ENCODE assay signal across 27 cellular contexts in genomic region chr12:45148017-45148416, GRCh38.
"Had no signal": no experiment of that assay in that cellular context is flagged by ENCODE, and none has a peak within 500 bp of the region (broad histone marks: within the 10 kb centered on the region; RNA-seq: fewer than 3 reads in every experiment).

No MANE protein-coding gene starts in this region.

- H3K4me3 ChIP-seq: stomach, suprapubic skin, testis, thoracic aorta, thyroid gland, tibial artery, tibial nerve, transverse colon, upper lobe of left lung, upper lobe of right lung, uterus, vagina had no signal

- H3K4me1 Mint-ChIP-seq: stimulated activated effector memory CD8-positive, alpha-beta T cell treated with anti-CD3 and anti-CD28 coated beads, Interleukin-12 subunit alpha, Interleukin-12 subunit beta, amount 100 ng/mL, for 72 hours; stimulated activated memory B cell treated with anti-CD40 and anti-IgM and Interleukin-4, amounts not matched to agents 10 μg/mL and 1 μg/mL and 100 μg/mL, for 72 hours; stimulated activated naive B cell treated with anti-CD40 and anti-IgM and Interleukin-4, amounts not matched to agents 10 μg/mL and 1 μg/mL and 100 μg/mL, for 72 hours; stimulated activated naive CD8-positive, alpha-beta T cell treated with anti-CD3 and anti-CD28 coated beads, Interleukin-15, amount 100 ng/mL, for 72 hours had no signal

- H3K4me3 Mint-ChIP-seq: stimulated activated effector memory CD8-positive, alpha-beta T cell treated with anti-CD3 and anti-CD28 coated beads, Interleukin-12 subunit alpha, Interleukin-12 subunit beta, amount 100 ng/mL, for 72 hours; stimulated activated memory B cell treated with anti-CD40 and anti-IgM and Interleukin-4, amounts not matched to agents 10 μg/mL and 1 μg/mL and 100 μg/mL, for 72 hours; stimulated activated naive B cell treated with anti-CD40 and anti-IgM and Interleukin-4, amounts not matched to agents 10 μg/mL and 1 μg/mL and 100 μg/mL, for 72 hours; stimulated activated naive CD8-positive, alpha-beta T cell treated with anti-CD3 and anti-CD28 coated beads, Interleukin-15, amount 100 ng/mL, for 72 hours; stimulated activated naive CD8-positive, alpha-beta T cell treated with anti-CD3 and anti-CD28 coated beads, Interleukin-15, Interleukin-2, amounts not matched to agents 100 ng/mL and 50 ng/mL, for 24 hours; type B pancreatic cell had no signal

- H3K4me1 ChIP-seq: stomach, suprapubic skin, testis, thyroid gland, tibial artery, tibial nerve, transverse colon, upper lobe of left lung, upper lobe of right lung, uterus, vagina had no signal

- H3K27ac ChIP-seq: stomach, suprapubic skin, testis, thoracic aorta, thyroid gland, tibial artery, tibial nerve, transverse colon, upper lobe of left lung, upper lobe of right lung, uterus, vagina had no signal

- ATAC-seq: stimulated activated effector memory CD8-positive, alpha-beta T cell treated with anti-CD3 and anti-CD28 coated beads, Interleukin-12 subunit alpha, Interleukin-12 subunit beta, amount 100 ng/mL, for 72 hours; stimulated activated memory B cell treated with anti-CD40 and anti-IgM and Interleukin-4, amounts not matched to agents 10 μg/mL and 1 μg/mL and 100 μg/mL, for 72 hours; stimulated activated naive B cell treated with anti-CD40 and anti-IgM and Interleukin-4, amounts not matched to agents 10 μg/mL and 1 μg/mL and 100 μg/mL, for 72 hours; stimulated activated naive CD8-positive, alpha-beta T cell treated with anti-CD3 and anti-CD28 coated beads, Interleukin-15, amount 100 ng/mL, for 72 hours; stimulated activated naive CD8-positive, alpha-beta T cell treated with anti-CD3 and anti-CD28 coated beads, Interleukin-15, Interleukin-2, amounts not matched to agents 100 U/mL and 50 U/mL, for 24 hours; upper lobe of right lung had no signal

- H3K9me3 ChIP-seq: suprapubic skin, testis, thyroid gland, tibial artery, transverse colon, upper lobe of right lung, uterus had no signal

- H3K27ac Mint-ChIP-seq: stimulated activated effector memory CD8-positive, alpha-beta T cell treated with anti-CD3 and anti-CD28 coated beads, Interleukin-12 subunit alpha, Interleukin-12 subunit beta, amount 100 ng/mL, for 72 hours; stimulated activated memory B cell treated with anti-CD40 and anti-IgM and Interleukin-4, amounts not matched to agents 10 μg/mL and 1 μg/mL and 100 μg/mL, for 72 hours; stimulated activated naive B cell treated with anti-CD40 and anti-IgM and Interleukin-4, amounts not matched to agents 10 μg/mL and 1 μg/mL and 100 μg/mL, for 72 hours; stimulated activated naive CD8-positive, alpha-beta T cell treated with anti-CD3 and anti-CD28 coated beads, Interleukin-15, amount 100 ng/mL, for 72 hours; stimulated activated naive CD8-positive, alpha-beta T cell treated with anti-CD3 and anti-CD28 coated beads, Interleukin-15, Interleukin-2, amounts not matched to agents 100 ng/mL and 50 ng/mL, for 24 hours; type B pancreatic cell had no signal

- H3K27me3 ChIP-seq: stomach, suprapubic skin, testis, thyroid gland, tibial artery, tibial nerve, transverse colon, upper lobe of left lung, upper lobe of right lung, uterus, vagina had no signal

- DNase-seq: stimulated activated CD4-positive, alpha-beta T cell treated with anti-CD3 and anti-CD28 coated beads, Interleukin-2, amount 100 ng/mL, for 48 hours; stimulated activated CD4-positive, alpha-beta T cell treated with anti-CD3 and anti-CD28 coated beads, Interleukin-4, amount 100 ng/mL, for 1 hour; stimulated activated CD4-positive, alpha-beta T cell treated with anti-CD3 and anti-CD28 coated beads, Interleukin-4, amount 100 ng/mL, for 24 hours; stimulated activated CD4-positive, alpha-beta T cell treated with anti-CD3 and anti-CD28 coated beads, Interleukin-4, amount 100 ng/mL, for 4 hours; stimulated activated CD8-positive, alpha-beta memory T cell treated with anti-CD3 and anti-CD28 coated beads, Interleukin-4, amount 100 ng/mL, for 48 hours; stimulated activated naive B cell treated with anti-CD40 and anti-IgM and Interleukin-4, amounts not matched to agents 10 μg/mL and 1 μg/mL and 100 μg/mL, for 72 hours; stimulated activated naive CD4-positive, alpha-beta T cell; stimulated activated naive CD4-positive, alpha-beta T cell treated with Interleukin-2 at 50 U/mL for 16 hours; stimulated activated naive CD8-positive, alpha-beta T cell treated with anti-CD3 and anti-CD28 coated beads, Interleukin-15, amount 100 ng/mL, for 72 hours; stimulated activated naive CD8-positive, alpha-beta T cell treated with anti-CD3 and anti-CD28 coated beads, Interleukin-15, Interleukin-2, amounts not matched to agents 100 U/mL and 50 U/mL, for 24 hours; stomach; substantia nigra; testis; thyroid gland; tibial artery; transverse colon; upper lobe of left lung; upper lobe of right lung; uterus had no signal

- H3K36me3 Mint-ChIP-seq: stimulated activated effector memory CD8-positive, alpha-beta T cell treated with anti-CD3 and anti-CD28 coated beads, Interleukin-12 subunit alpha, Interleukin-12 subunit beta, amount 100 ng/mL, for 72 hours; type B pancreatic cell had no signal

- H3K36me3 ChIP-seq: stomach, suprapubic skin, thoracic aorta, thyroid gland, tibial artery, tibial nerve, transverse colon, upper lobe of left lung, upper lobe of right lung, uterus, vagina had no signal
